In genomic region chr16:52546291-52546941, GRCh38 we compare ENCODE assay signal across 1 cellular context.
TF ChIP-seq lines count a peak whose summit lies in the region.

No MANE protein-coding gene starts in this region.

TF ChIP-seq in HepG2, 621 proteins besides CTCF, POLR2A, EP300 and RAD21 (continued from another document and continues in another):
- TF ChIP-seq, protein P1, sequence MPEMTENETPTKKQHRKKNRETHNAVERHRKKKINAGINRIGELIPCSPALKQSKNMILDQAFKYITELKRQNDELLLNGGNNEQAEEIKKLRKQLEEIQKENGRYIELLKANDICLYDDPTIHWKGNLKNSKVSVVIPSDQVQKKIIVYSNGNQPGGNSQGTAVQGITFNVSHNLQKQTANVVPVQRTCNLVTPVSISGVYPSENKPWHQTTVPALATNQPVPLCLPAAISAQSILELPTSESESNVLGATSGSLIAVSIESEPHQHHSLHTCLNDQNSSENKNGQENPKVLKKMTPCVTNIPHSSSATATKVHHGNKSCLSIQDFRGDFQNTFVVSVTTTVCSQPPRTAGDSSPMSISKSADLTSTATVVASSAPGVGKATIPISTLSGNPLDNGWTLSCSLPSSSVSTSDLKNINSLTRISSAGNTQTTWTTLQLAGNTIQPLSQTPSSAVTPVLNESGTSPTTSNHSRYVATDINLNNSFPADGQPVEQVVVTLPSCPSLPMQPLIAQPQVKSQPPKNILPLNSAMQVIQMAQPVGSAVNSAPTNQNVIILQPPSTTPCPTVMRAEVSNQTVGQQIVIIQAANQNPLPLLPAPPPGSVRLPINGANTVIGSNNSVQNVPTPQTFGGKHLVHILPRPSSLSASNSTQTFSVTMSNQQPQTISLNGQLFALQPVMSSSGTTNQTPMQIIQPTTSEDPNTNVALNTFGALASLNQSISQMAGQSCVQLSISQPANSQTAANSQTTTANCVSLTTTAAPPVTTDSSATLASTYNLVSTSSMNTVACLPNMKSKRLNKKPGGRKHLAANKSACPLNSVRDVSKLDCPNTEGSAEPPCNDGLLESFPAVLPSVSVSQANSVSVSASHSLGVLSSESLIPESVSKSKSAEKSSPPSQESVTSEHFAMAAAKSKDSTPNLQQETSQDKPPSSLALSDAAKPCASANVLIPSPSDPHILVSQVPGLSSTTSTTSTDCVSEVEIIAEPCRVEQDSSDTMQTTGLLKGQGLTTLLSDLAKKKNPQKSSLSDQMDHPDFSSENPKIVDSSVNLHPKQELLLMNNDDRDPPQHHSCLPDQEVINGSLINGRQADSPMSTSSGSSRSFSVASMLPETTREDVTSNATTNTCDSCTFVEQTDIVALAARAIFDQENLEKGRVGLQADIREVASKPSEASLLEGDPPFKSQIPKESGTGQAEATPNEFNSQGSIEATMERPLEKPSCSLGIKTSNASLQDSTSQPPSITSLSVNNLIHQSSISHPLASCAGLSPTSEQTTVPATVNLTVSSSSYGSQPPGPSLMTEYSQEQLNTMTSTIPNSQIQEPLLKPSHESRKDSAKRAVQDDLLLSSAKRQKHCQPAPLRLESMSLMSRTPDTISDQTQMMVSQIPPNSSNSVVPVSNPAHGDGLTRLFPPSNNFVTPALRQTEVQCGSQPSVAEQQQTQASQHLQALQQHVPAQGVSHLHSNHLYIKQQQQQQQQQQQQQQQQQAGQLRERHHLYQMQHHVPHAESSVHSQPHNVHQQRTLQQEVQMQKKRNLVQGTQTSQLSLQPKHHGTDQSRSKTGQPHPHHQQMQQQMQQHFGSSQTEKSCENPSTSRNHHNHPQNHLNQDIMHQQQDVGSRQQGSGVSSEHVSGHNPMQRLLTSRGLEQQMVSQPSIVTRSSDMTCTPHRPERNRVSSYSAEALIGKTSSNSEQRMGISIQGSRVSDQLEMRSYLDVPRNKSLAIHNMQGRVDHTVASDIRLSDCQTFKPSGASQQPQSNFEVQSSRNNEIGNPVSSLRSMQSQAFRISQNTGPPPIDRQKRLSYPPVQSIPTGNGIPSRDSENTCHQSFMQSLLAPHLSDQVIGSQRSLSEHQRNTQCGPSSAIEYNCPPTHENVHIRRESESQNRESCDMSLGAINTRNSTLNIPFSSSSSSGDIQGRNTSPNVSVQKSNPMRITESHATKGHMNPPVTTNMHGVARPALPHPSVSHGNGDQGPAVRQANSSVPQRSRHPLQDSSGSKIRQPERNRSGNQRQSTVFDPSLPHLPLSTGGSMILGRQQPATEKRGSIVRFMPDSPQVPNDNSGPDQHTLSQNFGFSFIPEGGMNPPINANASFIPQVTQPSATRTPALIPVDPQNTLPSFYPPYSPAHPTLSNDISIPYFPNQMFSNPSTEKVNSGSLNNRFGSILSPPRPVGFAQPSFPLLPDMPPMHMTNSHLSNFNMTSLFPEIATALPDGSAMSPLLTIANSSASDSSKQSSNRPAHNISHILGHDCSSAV (CRISPR knock-in tag; IDR thresholded peaks at IDR 0.05; ENCODE audit: borderline replicate concordance) = no peak
- TF ChIP-seq ZFY (CRISPR knock-in tag; IDR thresholded peaks at IDR 0.05) (peak; percentile 63), ZNF138 (CRISPR knock-in tag; IDR thresholded peaks at IDR 0.05; ENCODE audit: low read depth) (0 out of 2 replicates have a peak, but pooled peaks have one; percentile 8), MAFF (IDR thresholded peaks at IDR 0.05; ENCODE audit: low read depth, low read length) (no peak), CSRNP2 (CRISPR knock-in tag; conservative IDR thresholded peaks at IDR 0.05; ENCODE audit: low read depth) (no peak), PAX8 (CRISPR knock-in tag; IDR thresholded peaks at IDR 0.05; ENCODE audit: borderline replicate concordance) (0 out of 2 replicates have a peak, but pooled peaks have one; percentile 46), LBX2 (CRISPR knock-in tag; IDR thresholded peaks at IDR 0.05; ENCODE audit: borderline replicate concordance) (no peak), ZNF275 (CRISPR knock-in tag; IDR thresholded peaks at IDR 0.05; ENCODE audit: borderline replicate concordance) (no peak), TCF12 (IDR thresholded peaks at IDR 0.05) (no peak), TCF12 (CRISPR knock-in tag; IDR thresholded peaks at IDR 0.05) (0 out of 2 replicates have a peak, but pooled peaks have one; percentile 21), SUZ12 (IDR thresholded peaks at IDR 0.05; ENCODE audit: low read depth, low read length) (no peak), MED1 (CRISPR knock-in tag; IDR thresholded peaks at IDR 0.05) (peak; percentile 35; the same call in 1 of the 2 replicates), ZNF326 (CRISPR knock-in tag; IDR thresholded peaks at IDR 0.05; ENCODE audit: borderline replicate concordance) (no peak), ZFX (CRISPR knock-in tag; IDR thresholded peaks at IDR 0.05; ENCODE audit: low read depth) (peak; percentile 29; the same call in 1 of the 2 replicates), ZNF670 (CRISPR knock-in tag; IDR thresholded peaks at IDR 0.05; ENCODE audit: borderline replicate concordance) (no peak), ZMYM3 (CRISPR knock-in tag; IDR thresholded peaks at IDR 0.05) (no peak), ATF6 (CRISPR knock-in tag; conservative IDR thresholded peaks at IDR 0.05) (no peak), AKAP8 (CRISPR knock-in tag; IDR thresholded peaks at IDR 0.05) (no peak), ZNF101 (CRISPR knock-in tag; IDR thresholded peaks at IDR 0.05; ENCODE audit: borderline replicate concordance, low read depth) (no peak), NR3C1 (CRISPR knock-in tag; IDR thresholded peaks at IDR 0.05) (no peak), SRF (IDR thresholded peaks at IDR 0.05; ENCODE audit: low read depth, low read length) (no peak), EED (CRISPR knock-in tag; IDR thresholded peaks at IDR 0.05) (no peak), ATAD3A (CRISPR knock-in tag; IDR thresholded peaks at IDR 0.05) (no peak), PCBP1 (IDR thresholded peaks at IDR 0.05; ENCODE audit: borderline replicate concordance, low read depth, low read length) (no peak), ATF7-NPFF (CRISPR knock-in tag; IDR thresholded peaks at IDR 0.05; ENCODE audit: low read depth) (peak; percentile 42; the same call in 1 of the 2 replicates), ZNF367 (CRISPR knock-in tag; IDR thresholded peaks at IDR 0.05; ENCODE audit: borderline replicate concordance) (no peak; the same call in 1 of the 2 replicates), TARDBP (CRISPR knock-in tag; IDR thresholded peaks at IDR 0.05) (no peak), ZNF44 (CRISPR knock-in tag; IDR thresholded peaks at IDR 0.05) (no peak), ZSCAN30 (CRISPR knock-in tag; IDR thresholded peaks at IDR 0.05) (no peak), HMGXB3 (CRISPR knock-in tag; IDR thresholded peaks at IDR 0.05; ENCODE audit: borderline replicate concordance) (no peak), ZNF234 (CRISPR knock-in tag; conservative IDR thresholded peaks at IDR 0.05) (no peak), ELF4 (CRISPR knock-in tag; IDR thresholded peaks at IDR 0.05; ENCODE audit: borderline replicate concordance) (no peak), ZNF317 (CRISPR knock-in tag; IDR thresholded peaks at IDR 0.05) (no peak), IRF2 (CRISPR knock-in tag; IDR thresholded peaks at IDR 0.05) (no peak), MIER2 (CRISPR knock-in tag; IDR thresholded peaks at IDR 0.05) (no peak), HOXA5 (CRISPR knock-in tag; IDR thresholded peaks at IDR 0.05) (peak; percentile 45; the same call in 1 of the 2 replicates), ZFP82 (CRISPR knock-in tag; IDR thresholded peaks at IDR 0.05; ENCODE audit: borderline replicate concordance) (no peak)
- TF ChIP-seq, protein P2, sequence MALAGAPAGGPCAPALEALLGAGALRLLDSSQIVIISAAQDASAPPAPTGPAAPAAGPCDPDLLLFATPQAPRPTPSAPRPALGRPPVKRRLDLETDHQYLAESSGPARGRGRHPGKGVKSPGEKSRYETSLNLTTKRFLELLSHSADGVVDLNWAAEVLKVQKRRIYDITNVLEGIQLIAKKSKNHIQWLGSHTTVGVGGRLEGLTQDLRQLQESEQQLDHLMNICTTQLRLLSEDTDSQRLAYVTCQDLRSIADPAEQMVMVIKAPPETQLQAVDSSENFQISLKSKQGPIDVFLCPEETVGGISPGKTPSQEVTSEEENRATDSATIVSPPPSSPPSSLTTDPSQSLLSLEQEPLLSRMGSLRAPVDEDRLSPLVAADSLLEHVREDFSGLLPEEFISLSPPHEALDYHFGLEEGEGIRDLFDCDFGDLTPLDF (CRISPR knock-in tag; IDR thresholded peaks at IDR 0.05) = no peak
- TF ChIP-seq, protein P3, sequence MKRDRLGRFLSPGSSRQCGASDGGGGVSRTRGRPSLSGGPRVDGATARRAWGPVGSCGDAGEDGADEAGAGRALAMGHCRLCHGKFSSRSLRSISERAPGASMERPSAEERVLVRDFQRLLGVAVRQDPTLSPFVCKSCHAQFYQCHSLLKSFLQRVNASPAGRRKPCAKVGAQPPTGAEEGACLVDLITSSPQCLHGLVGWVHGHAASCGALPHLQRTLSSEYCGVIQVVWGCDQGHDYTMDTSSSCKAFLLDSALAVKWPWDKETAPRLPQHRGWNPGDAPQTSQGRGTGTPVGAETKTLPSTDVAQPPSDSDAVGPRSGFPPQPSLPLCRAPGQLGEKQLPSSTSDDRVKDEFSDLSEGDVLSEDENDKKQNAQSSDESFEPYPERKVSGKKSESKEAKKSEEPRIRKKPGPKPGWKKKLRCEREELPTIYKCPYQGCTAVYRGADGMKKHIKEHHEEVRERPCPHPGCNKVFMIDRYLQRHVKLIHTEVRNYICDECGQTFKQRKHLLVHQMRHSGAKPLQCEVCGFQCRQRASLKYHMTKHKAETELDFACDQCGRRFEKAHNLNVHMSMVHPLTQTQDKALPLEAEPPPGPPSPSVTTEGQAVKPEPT (CRISPR knock-in tag; IDR thresholded peaks at IDR 0.05; ENCODE audit: low read depth) = no peak; the same call in 1 of the 2 replicates
- TF ChIP-seq, protein P4, sequence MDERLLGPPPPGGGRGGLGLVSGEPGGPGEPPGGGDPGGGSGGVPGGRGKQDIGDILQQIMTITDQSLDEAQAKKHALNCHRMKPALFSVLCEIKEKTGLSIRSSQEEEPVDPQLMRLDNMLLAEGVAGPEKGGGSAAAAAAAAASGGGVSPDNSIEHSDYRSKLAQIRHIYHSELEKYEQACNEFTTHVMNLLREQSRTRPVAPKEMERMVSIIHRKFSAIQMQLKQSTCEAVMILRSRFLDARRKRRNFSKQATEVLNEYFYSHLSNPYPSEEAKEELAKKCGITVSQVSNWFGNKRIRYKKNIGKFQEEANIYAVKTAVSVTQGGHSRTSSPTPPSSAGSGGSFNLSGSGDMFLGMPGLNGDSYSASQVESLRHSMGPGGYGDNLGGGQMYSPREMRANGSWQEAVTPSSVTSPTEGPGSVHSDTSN (CRISPR knock-in tag; IDR thresholded peaks at IDR 0.05) = no peak
